1 cellular context compared by ENCODE assay signal in the genomic region with DNA sequence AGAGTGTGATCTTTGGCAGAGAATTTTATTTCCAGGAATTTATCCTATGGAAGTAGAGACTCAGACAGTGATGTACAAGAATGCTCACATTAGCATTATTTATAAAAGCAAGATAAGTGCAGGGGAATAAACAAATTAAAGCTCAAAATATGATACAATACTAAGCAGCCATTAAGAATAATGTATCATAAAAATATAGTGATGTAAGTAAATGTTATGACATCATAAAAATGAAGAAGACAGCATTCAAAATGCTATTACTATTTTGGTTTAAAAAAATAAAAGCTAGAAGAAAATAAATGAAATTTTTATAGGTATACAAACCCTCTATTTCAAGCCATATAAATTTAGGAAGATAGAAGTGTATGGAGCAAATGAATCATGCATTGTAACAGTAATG.
TF ChIP-seq lines count a peak whose summit lies in the region.

No MANE protein-coding gene starts in this region.

TF ChIP-seq in HepG2, 621 proteins besides CTCF, POLR2A, EP300 and RAD21:
- 0 out of 2 replicates have a peak, but pooled peaks have one; percentile 16 for TF ChIP-seq CREB1 (IDR thresholded peaks at IDR 0.05)
- no peak for TF ChIP-seq CREB1 (CRISPR knock-in tag; IDR thresholded peaks at IDR 0.05)
- no peak for TF ChIP-seq TGIF2 (CRISPR knock-in tag; IDR thresholded peaks at IDR 0.05)
- peak; percentile 69 for TF ChIP-seq ATF7 (IDR thresholded peaks at IDR 0.05)
- no peak for TF ChIP-seq ATF7 (CRISPR knock-in tag; IDR thresholded peaks at IDR 0.05)
